ENCODE assay signal across 1 cellular context in the genomic region with DNA sequence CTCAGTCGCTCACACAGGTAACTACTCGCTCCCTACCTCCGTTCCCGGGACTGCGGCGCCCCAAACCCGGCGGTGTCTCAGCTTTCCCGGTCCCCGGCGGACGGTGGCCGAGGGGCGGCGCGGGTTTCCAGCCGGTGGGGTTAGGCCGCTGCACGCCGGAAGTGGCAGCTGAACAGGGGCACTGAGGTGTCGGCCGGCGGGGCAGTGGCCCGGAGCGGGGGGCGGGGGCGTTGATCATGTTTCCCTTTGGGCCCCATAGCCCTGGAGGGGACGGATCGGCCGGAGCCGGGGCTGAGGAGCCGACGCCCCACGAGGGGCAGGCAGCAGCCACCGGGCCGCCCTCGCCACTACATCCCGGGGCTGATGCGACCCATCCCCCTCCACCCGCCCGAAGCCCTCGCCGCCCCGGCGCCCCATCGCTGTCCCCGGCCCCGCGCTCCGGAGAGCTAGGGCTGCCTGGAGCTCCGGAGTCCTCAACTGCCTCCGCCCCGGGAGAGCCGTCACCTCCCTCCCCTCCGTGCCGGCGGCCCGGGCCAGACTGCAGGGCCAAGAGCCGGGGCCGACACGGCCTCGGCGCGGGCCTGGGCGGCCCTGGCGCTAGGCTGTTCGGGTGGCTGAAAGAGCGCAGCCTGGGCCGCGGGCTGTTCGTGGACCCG.
TF ChIP-seq lines count a peak whose summit lies in the region.

A gene with protein sequence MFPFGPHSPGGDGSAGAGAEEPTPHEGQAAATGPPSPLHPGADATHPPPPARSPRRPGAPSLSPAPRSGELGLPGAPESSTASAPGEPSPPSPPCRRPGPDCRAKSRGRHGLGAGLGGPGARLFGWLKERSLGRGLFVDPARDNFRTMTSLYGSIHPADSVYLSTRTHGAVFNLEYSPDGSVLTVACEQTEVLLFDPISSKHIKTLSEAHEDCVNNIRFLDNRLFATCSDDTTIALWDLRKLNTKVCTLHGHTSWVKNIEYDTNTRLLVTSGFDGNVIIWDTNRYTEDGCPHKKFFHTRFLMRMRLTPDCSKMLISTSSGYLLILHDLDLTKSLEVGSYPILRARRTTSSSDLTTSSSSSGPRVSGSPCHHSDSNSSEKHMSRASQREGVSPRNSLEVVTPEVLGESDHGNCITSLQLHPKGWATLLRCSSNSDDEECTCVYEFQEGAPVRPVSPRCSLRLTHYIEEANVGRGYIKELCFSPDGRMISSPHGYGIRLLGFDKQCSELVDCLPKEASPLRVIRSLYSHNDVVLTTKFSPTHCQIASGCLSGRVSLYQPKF (plus strand): TSS at position 167 of the 656 bp plus-strand sequence. CDS start 70 bp downstream, at position 237.

TF ChIP-seq in HepG2, 621 proteins besides CTCF, POLR2A, EP300 and RAD21 (continued from another document and continues in another):
- TF ChIP-seq THRA (CRISPR knock-in tag; IDR thresholded peaks at IDR 0.05; ENCODE audit: borderline replicate concordance) (peak; percentile 71), TERF1 (CRISPR knock-in tag; IDR thresholded peaks at IDR 0.05) (no peak), ZNF549 (CRISPR knock-in tag; IDR thresholded peaks at IDR 0.05) (no peak), FOXA3 (CRISPR knock-in tag; IDR thresholded peaks at IDR 0.05) (peak; percentile 61; the same call in 1 of the 2 replicates), YEATS4 (CRISPR knock-in tag; IDR thresholded peaks at IDR 0.05; ENCODE audit: borderline replicate concordance) (peak; percentile 91), ZFY (CRISPR knock-in tag; IDR thresholded peaks at IDR 0.05) (peak; percentile 92), ZBTB21 (CRISPR knock-in tag; IDR thresholded peaks at IDR 0.05) (peak; percentile 65), PTBP1 (IDR thresholded peaks at IDR 0.05; ENCODE audit: low read depth, low read length, poor library complexity, severe bottlenecking) (no peak), SMARCE1 (IDR thresholded peaks at IDR 0.05; ENCODE audit: borderline replicate concordance) (no peak), HOXA7 (CRISPR knock-in tag; IDR thresholded peaks at IDR 0.05) (no peak), NR3C1 (CRISPR knock-in tag; IDR thresholded peaks at IDR 0.05) (no peak), ZNF512 (CRISPR knock-in tag; IDR thresholded peaks at IDR 0.05) (peak; percentile 90), POLR2AphosphoS2 (IDR thresholded peaks at IDR 0.05; ENCODE audit: low read depth, low read length) (no peak), ELK4 (CRISPR knock-in tag; IDR thresholded peaks at IDR 0.05; ENCODE audit: borderline replicate concordance) (no peak), SP4 (CRISPR knock-in tag; IDR thresholded peaks at IDR 0.05) (peak; percentile 89), ZNF296 (CRISPR knock-in tag; conservative IDR thresholded peaks at IDR 0.05) (no peak), NFRKB (IDR thresholded peaks at IDR 0.05) (no peak), GATAD1 (CRISPR knock-in tag; IDR thresholded peaks at IDR 0.05) (peak; percentile 98), GPBP1L1 (CRISPR knock-in tag; IDR thresholded peaks at IDR 0.05) (no peak), MIER2 (CRISPR knock-in tag; IDR thresholded peaks at IDR 0.05) (peak; percentile 89), ZNF776 (CRISPR knock-in tag; IDR thresholded peaks at IDR 0.05) (peak; percentile 74), ARHGAP35 (CRISPR knock-in tag; IDR thresholded peaks at IDR 0.05; ENCODE audit: borderline replicate concordance) (peak; percentile 93; the same call in 1 of the 2 replicates), ZNF546 (CRISPR knock-in tag; conservative IDR thresholded peaks at IDR 0.05) (0 out of 2 replicates have a peak, but pooled peaks have one; percentile 49)
- TF ChIP-seq, protein P1, sequence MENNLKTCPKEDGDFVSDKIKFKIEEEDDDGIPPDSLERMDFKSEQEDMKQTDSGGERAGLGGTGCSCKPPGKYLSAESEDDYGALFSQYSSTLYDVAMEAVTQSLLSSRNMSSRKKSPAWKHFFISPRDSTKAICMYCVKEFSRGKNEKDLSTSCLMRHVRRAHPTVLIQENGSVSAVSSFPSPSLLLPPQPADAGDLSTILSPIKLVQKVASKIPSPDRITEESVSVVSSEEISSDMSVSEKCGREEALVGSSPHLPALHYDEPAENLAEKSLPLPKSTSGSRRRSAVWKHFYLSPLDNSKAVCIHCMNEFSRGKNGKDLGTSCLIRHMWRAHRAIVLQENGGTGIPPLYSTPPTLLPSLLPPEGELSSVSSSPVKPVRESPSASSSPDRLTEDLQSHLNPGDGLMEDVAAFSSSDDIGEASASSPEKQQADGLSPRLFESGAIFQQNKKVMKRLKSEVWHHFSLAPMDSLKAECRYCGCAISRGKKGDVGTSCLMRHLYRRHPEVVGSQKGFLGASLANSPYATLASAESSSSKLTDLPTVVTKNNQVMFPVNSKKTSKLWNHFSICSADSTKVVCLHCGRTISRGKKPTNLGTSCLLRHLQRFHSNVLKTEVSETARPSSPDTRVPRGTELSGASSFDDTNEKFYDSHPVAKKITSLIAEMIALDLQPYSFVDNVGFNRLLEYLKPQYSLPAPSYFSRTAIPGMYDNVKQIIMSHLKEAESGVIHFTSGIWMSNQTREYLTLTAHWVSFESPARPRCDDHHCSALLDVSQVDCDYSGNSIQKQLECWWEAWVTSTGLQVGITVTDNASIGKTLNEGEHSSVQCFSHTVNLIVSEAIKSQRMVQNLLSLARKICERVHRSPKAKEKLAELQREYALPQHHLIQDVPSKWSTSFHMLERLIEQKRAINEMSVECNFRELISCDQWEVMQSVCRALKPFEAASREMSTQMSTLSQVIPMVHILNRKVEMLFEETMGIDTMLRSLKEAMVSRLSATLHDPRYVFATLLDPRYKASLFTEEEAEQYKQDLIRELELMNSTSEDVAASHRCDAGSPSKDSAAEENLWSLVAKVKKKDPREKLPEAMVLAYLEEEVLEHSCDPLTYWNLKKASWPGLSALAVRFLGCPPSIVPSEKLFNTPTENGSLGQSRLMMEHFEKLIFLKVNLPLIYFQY (CRISPR knock-in tag; IDR thresholded peaks at IDR 0.05; ENCODE audit: borderline replicate concordance) = peak; percentile 83; the same call in 1 of the 2 replicates
- TF ChIP-seq, protein P2, sequence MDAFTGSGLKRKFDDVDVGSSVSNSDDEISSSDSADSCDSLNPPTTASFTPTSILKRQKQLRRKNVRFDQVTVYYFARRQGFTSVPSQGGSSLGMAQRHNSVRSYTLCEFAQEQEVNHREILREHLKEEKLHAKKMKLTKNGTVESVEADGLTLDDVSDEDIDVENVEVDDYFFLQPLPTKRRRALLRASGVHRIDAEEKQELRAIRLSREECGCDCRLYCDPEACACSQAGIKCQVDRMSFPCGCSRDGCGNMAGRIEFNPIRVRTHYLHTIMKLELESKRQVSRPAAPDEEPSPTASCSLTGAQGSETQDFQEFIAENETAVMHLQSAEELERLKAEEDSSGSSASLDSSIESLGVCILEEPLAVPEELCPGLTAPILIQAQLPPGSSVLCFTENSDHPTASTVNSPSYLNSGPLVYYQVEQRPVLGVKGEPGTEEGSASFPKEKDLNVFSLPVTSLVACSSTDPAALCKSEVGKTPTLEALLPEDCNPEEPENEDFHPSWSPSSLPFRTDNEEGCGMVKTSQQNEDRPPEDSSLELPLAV (CRISPR knock-in tag; conservative IDR thresholded peaks at IDR 0.05; ENCODE audit: low read depth) = no peak
- TF ChIP-seq, protein P3, sequence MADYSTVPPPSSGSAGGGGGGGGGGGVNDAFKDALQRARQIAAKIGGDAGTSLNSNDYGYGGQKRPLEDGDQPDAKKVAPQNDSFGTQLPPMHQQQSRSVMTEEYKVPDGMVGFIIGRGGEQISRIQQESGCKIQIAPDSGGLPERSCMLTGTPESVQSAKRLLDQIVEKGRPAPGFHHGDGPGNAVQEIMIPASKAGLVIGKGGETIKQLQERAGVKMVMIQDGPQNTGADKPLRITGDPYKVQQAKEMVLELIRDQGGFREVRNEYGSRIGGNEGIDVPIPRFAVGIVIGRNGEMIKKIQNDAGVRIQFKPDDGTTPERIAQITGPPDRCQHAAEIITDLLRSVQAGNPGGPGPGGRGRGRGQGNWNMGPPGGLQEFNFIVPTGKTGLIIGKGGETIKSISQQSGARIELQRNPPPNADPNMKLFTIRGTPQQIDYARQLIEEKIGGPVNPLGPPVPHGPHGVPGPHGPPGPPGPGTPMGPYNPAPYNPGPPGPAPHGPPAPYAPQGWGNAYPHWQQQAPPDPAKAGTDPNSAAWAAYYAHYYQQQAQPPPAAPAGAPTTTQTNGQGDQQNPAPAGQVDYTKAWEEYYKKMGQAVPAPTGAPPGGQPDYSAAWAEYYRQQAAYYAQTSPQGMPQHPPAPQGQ (CRISPR knock-in tag; IDR thresholded peaks at IDR 0.05; ENCODE audit: borderline replicate concordance) = no peak
- TF ChIP-seq, protein P4, sequence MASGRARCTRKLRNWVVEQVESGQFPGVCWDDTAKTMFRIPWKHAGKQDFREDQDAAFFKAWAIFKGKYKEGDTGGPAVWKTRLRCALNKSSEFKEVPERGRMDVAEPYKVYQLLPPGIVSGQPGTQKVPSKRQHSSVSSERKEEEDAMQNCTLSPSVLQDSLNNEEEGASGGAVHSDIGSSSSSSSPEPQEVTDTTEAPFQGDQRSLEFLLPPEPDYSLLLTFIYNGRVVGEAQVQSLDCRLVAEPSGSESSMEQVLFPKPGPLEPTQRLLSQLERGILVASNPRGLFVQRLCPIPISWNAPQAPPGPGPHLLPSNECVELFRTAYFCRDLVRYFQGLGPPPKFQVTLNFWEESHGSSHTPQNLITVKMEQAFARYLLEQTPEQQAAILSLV (CRISPR knock-in tag; IDR thresholded peaks at IDR 0.05; ENCODE audit: borderline replicate concordance) = peak; percentile 91
- TF ChIP-seq, protein P5, sequence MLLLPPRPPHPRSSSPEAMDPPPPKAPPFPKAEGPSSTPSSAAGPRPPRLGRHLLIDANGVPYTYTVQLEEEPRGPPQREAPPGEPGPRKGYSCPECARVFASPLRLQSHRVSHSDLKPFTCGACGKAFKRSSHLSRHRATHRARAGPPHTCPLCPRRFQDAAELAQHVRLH (CRISPR knock-in tag; IDR thresholded peaks at IDR 0.05; ENCODE audit: borderline replicate concordance, low read depth) = peak; percentile 94; the same call in 1 of the 2 replicates
- TF ChIP-seq, protein P6, sequence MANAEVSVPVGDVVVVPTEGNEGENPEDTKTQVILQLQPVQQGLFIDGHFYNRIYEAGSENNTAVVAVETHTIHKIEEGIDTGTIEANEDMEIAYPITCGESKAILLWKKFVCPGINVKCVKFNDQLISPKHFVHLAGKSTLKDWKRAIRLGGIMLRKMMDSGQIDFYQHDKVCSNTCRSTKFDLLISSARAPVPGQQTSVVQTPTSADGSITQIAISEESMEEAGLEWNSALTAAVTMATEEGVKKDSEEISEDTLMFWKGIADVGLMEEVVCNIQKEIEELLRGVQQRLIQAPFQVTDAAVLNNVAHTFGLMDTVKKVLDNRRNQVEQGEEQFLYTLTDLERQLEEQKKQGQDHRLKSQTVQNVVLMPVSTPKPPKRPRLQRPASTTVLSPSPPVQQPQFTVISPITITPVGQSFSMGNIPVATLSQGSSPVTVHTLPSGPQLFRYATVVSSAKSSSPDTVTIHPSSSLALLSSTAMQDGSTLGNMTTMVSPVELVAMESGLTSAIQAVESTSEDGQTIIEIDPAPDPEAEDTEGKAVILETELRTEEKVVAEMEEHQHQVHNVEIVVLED (CRISPR knock-in tag; IDR thresholded peaks at IDR 0.05; ENCODE audit: borderline replicate concordance) = peak; percentile 81
